ENCODE assay signal across 26 cellular contexts in genomic region chr1:32898958-32899357, GRCh38. TPM values are rescaled to one million over a fixed set of nuclear protein-coding genes. Genes with fewer than 3 reads are reported as not detected.
"Had no signal": no experiment of that assay in that cellular context is flagged by ENCODE, and none has a peak within 500 bp of the region (broad histone marks: within the 10 kb centered on the region; RNA-seq: fewer than 3 reads in every experiment).

No MANE protein-coding gene starts in this region.

- H3K4me2 ChIP-seq: hepatocyte had no signal

- H2AFZ ChIP-seq: hepatocyte had no signal

- H3K4me1 Mint-ChIP-seq: activated T-helper 17 cell treated with anti-CD3 and anti-CD28 coated beads, Interleukin-2, amount 50 U/mL, for 72 hours had no signal

- H3K9me3 Mint-ChIP-seq: activated CD4-positive, alpha-beta T cell treated with anti-CD3 and anti-CD28 coated beads, Interleukin-2, amount 10 ng/mL, durations not matched to agents 7 days and 5 days; activated naive CD4-positive, alpha-beta T cell treated with anti-CD3 and anti-CD28 coated beads, Interleukin-2, amount 50 U/mL, for 72 hours; activated T-helper 17 cell treated with anti-CD3 and anti-CD28 coated beads, Interleukin-2, amount 50 U/mL, for 72 hours; memory B cell; stimulated activated memory B cell treated with anti-CD40 and anti-IgM and Interleukin-4, amounts not matched to agents 10 μg/mL and 1 μg/mL and 100 μg/mL, for 72 hours; T-cell; T-helper 2 cell treated with Interferon-gamma antibody and Interleukin-4, amounts not matched to agents 5 μg/mL and 100 μg/mL, for 36 hours had no signal

- H3K36me3 Mint-ChIP-seq: activated naive CD4-positive, alpha-beta T cell treated with anti-CD3 and anti-CD28 coated beads, Interleukin-2, amount 50 U/mL, for 72 hours; memory B cell; stimulated activated memory B cell treated with anti-CD40 and anti-IgM and Interleukin-4, amounts not matched to agents 10 μg/mL and 1 μg/mL and 100 μg/mL, for 72 hours; T-cell had no signal

- DNase-seq: activated CD4-positive, alpha-beta T cell treated with anti-CD3 and anti-CD28 coated beads, Interleukin-2, amount 10 ng/mL, durations not matched to agents 7 days and 5 days; activated CD8-positive, alpha-beta T cell treated with anti-CD3 and anti-CD28 coated beads, Interleukin-2, amount 10 ng/mL, durations not matched to agents 7 days and 5 days; brain microvascular endothelial cell; central memory CD4-positive, alpha-beta T cell; glutamatergic neuron; right lobe of liver; small intestine; stimulated activated CD4-positive, alpha-beta T cell treated with anti-CD3 and anti-CD28 coated beads, Interleukin-15, amount 100 ng/mL, for 24 hours; stomach; T-cell; transverse colon had no signal

- H3K36me3 ChIP-seq: ascending aorta, brain microvascular endothelial cell, esophagus muscularis mucosa, pancreas, right lobe of liver, transverse colon, vagina had no signal

- H3K27ac Mint-ChIP-seq: activated CD4-positive, alpha-beta T cell treated with anti-CD3 and anti-CD28 coated beads, Interleukin-2, amount 10 ng/mL, durations not matched to agents 7 days and 5 days; activated CD8-positive, alpha-beta T cell treated with anti-CD3 and anti-CD28 coated beads, Interleukin-2, amount 10 ng/mL, durations not matched to agents 7 days and 5 days; activated naive CD4-positive, alpha-beta T cell treated with anti-CD3 and anti-CD28 coated beads, Interleukin-2, amount 50 U/mL, for 72 hours; activated T-helper 17 cell treated with anti-CD3 and anti-CD28 coated beads, Interleukin-2, amount 50 U/mL, for 72 hours; memory B cell; stimulated activated memory B cell treated with anti-CD40 and anti-IgM and Interleukin-4, amounts not matched to agents 10 μg/mL and 1 μg/mL and 100 μg/mL, for 72 hours; T-cell; T-helper 2 cell treated with Interferon-gamma antibody and Interleukin-4, amounts not matched to agents 5 μg/mL and 100 μg/mL, for 36 hours had no signal

- ATAC-seq: activated CD4-positive, CD25-positive, alpha-beta regulatory T cell treated with anti-CD3 and anti-CD28 coated beads, Interleukin-2, amount 50 U/mL, for 24 hours; activated CD8-positive, alpha-beta T cell treated with anti-CD3 and anti-CD28 coated beads, Interleukin-2, amount 10 ng/mL, durations not matched to agents 7 days and 5 days; activated naive CD4-positive, alpha-beta T cell treated with anti-CD3 and anti-CD28 coated beads, Interleukin-2, amount 50 U/mL, for 72 hours; activated T-helper 17 cell treated with anti-CD3 and anti-CD28 coated beads, Interleukin-2, amount 50 U/mL, for 72 hours; pancreas; right lobe of liver; stimulated activated memory B cell treated with anti-CD40 and anti-IgM and Interleukin-4, amounts not matched to agents 10 μg/mL and 1 μg/mL and 100 μg/mL, for 72 hours; T-cell had no signal

- H3K4me3 Mint-ChIP-seq: activated CD4-positive, alpha-beta T cell treated with anti-CD3 and anti-CD28 coated beads, Interleukin-2, amount 10 ng/mL, durations not matched to agents 7 days and 5 days; activated CD8-positive, alpha-beta T cell treated with anti-CD3 and anti-CD28 coated beads, Interleukin-2, amount 10 ng/mL, durations not matched to agents 7 days and 5 days; activated T-helper 17 cell treated with anti-CD3 and anti-CD28 coated beads, Interleukin-2, amount 50 U/mL, for 72 hours; memory B cell; stimulated activated memory B cell treated with anti-CD40 and anti-IgM and Interleukin-4, amounts not matched to agents 10 μg/mL and 1 μg/mL and 100 μg/mL, for 72 hours; T-cell; T-helper 2 cell treated with Interferon-gamma antibody and Interleukin-4, amounts not matched to agents 5 μg/mL and 100 μg/mL, for 36 hours had no signal

- H3K27ac ChIP-seq: ascending aorta, brain microvascular endothelial cell, esophagus muscularis mucosa, hepatocyte, pancreas, right lobe of liver, stomach, vagina, VCaP had no signal

- H3K4me3 ChIP-seq: ascending aorta, dorsolateral prefrontal cortex, esophagus muscularis mucosa, hepatocyte, pancreas, right lobe of liver, vagina had no signal

- H3K9me3 ChIP-seq: ascending aorta, esophagus muscularis mucosa, pancreas, right lobe of liver, stomach, transverse colon, vagina had no signal

- H3K27me3 ChIP-seq: ascending aorta, brain microvascular endothelial cell, dorsolateral prefrontal cortex, hepatocyte, pancreas, right lobe of liver, vagina had no signal

RNA-seq across cellular contexts. Expression of gene TMEM54, which starts 2.2 kb away (rescaled TPM):
- total RNA-seq: activated CD4-positive, alpha-beta T cell treated with anti-CD3 and anti-CD28 coated beads, Interleukin-2, amount 10 ng/mL, durations not matched to agents 7 days and 5 days; activated CD8-positive, alpha-beta T cell treated with anti-CD3 and anti-CD28 coated beads, Interleukin-2, amount 10 ng/mL, durations not matched to agents 7 days and 5 days; mononuclear cell had no signal

RNA-seq across cellular contexts. Expression of gene HPCA, which starts 12.7 kb away (rescaled TPM):
- total RNA-seq: activated CD4-positive, alpha-beta T cell treated with anti-CD3 and anti-CD28 coated beads, Interleukin-2, amount 10 ng/mL, durations not matched to agents 7 days and 5 days; activated CD8-positive, alpha-beta T cell treated with anti-CD3 and anti-CD28 coated beads, Interleukin-2, amount 10 ng/mL, durations not matched to agents 7 days and 5 days; ascending aorta; hepatocyte; mononuclear cell; pulmonary artery endothelial cell; right lobe of liver; vagina had no signal

RNA-seq across cellular contexts. Expression of gene FNDC5, which starts 28.2 kb away (rescaled TPM):
- total RNA-seq: activated CD4-positive, alpha-beta T cell treated with anti-CD3 and anti-CD28 coated beads, Interleukin-2, amount 10 ng/mL, durations not matched to agents 7 days and 5 days; activated CD8-positive, alpha-beta T cell treated with anti-CD3 and anti-CD28 coated beads, Interleukin-2, amount 10 ng/mL, durations not matched to agents 7 days and 5 days; activated naive CD4-positive, alpha-beta T cell treated with anti-CD3 and anti-CD28 coated beads, Interleukin-2, amount 50 U/mL, for 72 hours; activated T-helper 17 cell treated with anti-CD3 and anti-CD28 coated beads, Interleukin-2, amount 50 U/mL, for 72 hours; T-cell had no signal
